ENCODE assay signal across 20 cellular contexts in genomic region chr4:126495163-126495752, GRCh38.
"Had no signal": no experiment of that assay in that cellular context is flagged by ENCODE, and none has a peak within 500 bp of the region (broad histone marks: within the 10 kb centered on the region; RNA-seq: fewer than 3 reads in every experiment).

No MANE protein-coding gene starts in this region.

- H3K9me3 ChIP-seq: colonic mucosa had no signal

- H3K27me3 ChIP-seq: breast epithelium, colonic mucosa had no signal

- DNase-seq: activated CD4-positive, alpha-beta T cell treated with anti-CD3 and anti-CD28 coated beads for 4 hours; activated CD8-positive, alpha-beta memory T cell treated with anti-CD3 and anti-CD28 coated beads, Interleukin-2, amount 50 U/mL, for 4 hours; activated CD8-positive, alpha-beta T cell treated with anti-CD3 and anti-CD28 coated beads for 36 hours; activated naive CD4-positive, alpha-beta T cell treated with anti-CD3 and anti-CD28 coated beads, Interleukin-2, amount 50 U/mL, for 16 hours; activated naive CD8-positive, alpha-beta T cell treated with anti-CD3 and anti-CD28 coated beads, Interleukin-2, amount 10 ng/mL, durations not matched to agents 7 days and 5 days; activated T-cell treated with anti-CD3 and anti-CD28 coated beads, Interleukin-2, amount 50 U/mL, for 1 hour; aorta; caudate nucleus; colonic mucosa; NCI-H1092; NCI-H1417; NCI-H2081; NCI-H2227 treated with DMSO at 0.1 percent for 48 hours; NCI-H69; SIG-M5; T-helper 17 cell; T-helper 9 cell had no signal

- ATAC-seq: activated CD4-positive, CD25-positive, alpha-beta regulatory T cell treated with anti-CD3 and anti-CD28 coated beads, Interleukin-2, amount 50 U/mL, for 24 hours; activated CD8-positive, alpha-beta T cell treated with anti-CD3 and anti-CD28 coated beads for 36 hours; T-helper 17 cell had no signal

- H3K36me3 ChIP-seq: breast epithelium, colonic mucosa had no signal

- H3K9ac ChIP-seq: KMS-11 had no signal

- H3K4me2 ChIP-seq: KMS-11 had no signal

- H3K27ac ChIP-seq: breast epithelium, colonic mucosa, KMS-11 had no signal

- H3K4me1 ChIP-seq: breast epithelium, colonic mucosa had no signal

- H3K4me3 ChIP-seq: breast epithelium, colonic mucosa had no signal
